8 cellular contexts compared by ENCODE assay signal in the genomic region with DNA sequence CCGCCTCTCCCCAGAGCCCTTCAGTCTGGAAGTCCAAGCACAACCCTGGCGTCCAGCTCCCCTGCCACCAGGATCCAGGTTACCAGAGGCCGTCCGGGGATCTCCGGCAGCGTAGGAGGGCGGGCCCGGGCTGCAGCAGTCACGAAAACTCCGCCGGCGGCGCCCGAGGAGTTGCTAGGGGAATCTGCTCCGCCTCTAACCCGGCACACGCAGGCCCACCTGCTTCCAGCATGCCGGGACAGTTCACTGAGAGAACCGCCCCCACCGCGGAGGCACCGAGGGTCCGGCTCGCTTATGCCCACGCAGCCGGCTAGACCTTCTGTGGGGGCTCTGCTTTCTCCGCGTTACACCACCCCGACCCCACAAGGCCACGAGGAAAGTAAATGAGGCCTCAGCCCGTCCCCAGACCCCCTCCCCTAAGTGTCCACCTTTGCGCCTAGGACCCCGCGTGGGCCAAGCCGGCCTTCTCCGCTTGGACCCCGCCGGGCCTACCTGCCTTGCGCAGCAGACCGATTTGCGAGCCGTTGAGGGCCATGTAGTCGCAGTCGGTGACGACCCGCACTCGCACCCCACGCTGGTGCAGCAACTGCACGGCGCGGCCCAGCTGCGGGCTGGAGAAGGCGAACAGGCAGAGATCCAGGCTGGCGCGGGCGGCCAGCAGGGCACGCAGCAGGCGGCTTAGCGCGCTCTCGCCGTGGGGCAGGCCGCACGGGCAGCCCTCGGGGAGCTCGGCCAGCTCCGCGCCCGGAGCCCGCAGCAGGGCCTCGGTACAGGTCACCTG. TPM values are rescaled to one million over a fixed set of nuclear protein-coding genes. Genes with fewer than 3 reads are reported as not detected.
DNase-seq lines count a peak whose midpoint lies in the region; ATAC-seq lines count a peak whose summit lies in the region.

No MANE protein-coding gene starts in this region.

- in situ Hi-C loops in Caki2 (cut with HindIII; ENCODE audit: low pct_unique_long_range_greater_than_20kb, low sequenced_read_pairs), result no loop called here

- peak; percentile 22 for ATAC-seq in GM21717 (IDR thresholded peaks at IDR 0.05; ENCODE audit: unreplicated experiment)

- peak overlapping the region; percentile 52 to 58 for H3K4me3 ChIP-seq in muscle layer of colon (ENCODE audit: low read depth in 1 of 2, low read length in 2 of 2)
- peak overlapping the region; percentile 80 to 84 for H3K4me3 ChIP-seq in stomach smooth muscle (ENCODE audit: low read length in 2 of 2)

- H3K27ac ChIP-seq in muscle layer of colon (ENCODE audit: low read depth, low read length), result peak overlapping the region; percentile 98
- peak overlapping the region; percentile 88 for H3K27ac ChIP-seq in stomach smooth muscle (ENCODE audit: low read length)

- H3K27me3 ChIP-seq in muscle layer of colon (ENCODE audit: control insufficient read depth in 1 of 2, insufficient read depth in 2 of 2, low read length in 2 of 2) (no peaks in the 10 kb centered on the region), stomach smooth muscle (ENCODE audit: control insufficient read depth in 1 of 2, insufficient read depth in 2 of 2, low read length in 2 of 2) (no peaks in the 10 kb centered on the region)

- no peaks in the 10 kb centered on the region for H3K9me3 ChIP-seq in muscle layer of colon (ENCODE audit: low read length)
- H3K9me3 ChIP-seq in stomach smooth muscle (ENCODE audit: control insufficient read depth in 2 of 2, low read length in 2 of 2), result no peaks in the 10 kb centered on the region

- H3K9ac ChIP-seq in muscle layer of colon (ENCODE audit: low read length), result peak overlapping the region; percentile 49
- H3K9ac ChIP-seq in stomach smooth muscle (ENCODE audit: low read length in 2 of 2), result peak overlapping the region; percentile 68 to 74

- peak; percentile 41 for DNase-seq in Caki2 (ENCODE audit: low read depth)
- DNase-seq in NCI-H1105 (lab: John Stamatoyannopoulos, UW), result peak; percentile 57
- peak; percentile 78 for DNase-seq in activated CD4-positive, alpha-beta T cell treated with anti-CD3 and anti-CD28 coated beads for 48 hours
- peak; percentile 34 for DNase-seq in dedifferentiated amniotic fluid mesenchymal stem cell (ENCODE audit: extremely low spot score)
- no peak for DNase-seq in NCI-H1930 (lab: John Stamatoyannopoulos, UW)

- H3K36me3 ChIP-seq in muscle layer of colon (ENCODE audit: insufficient read depth, low read length) (peaks cover 11% of the 10 kb centered on the region), stomach smooth muscle (ENCODE audit: control insufficient read depth in 2 of 2, insufficient read depth in 2 of 2, low read length in 2 of 2) (peaks cover 3 to 4% of the 10 kb centered on the region in 2 donors)

- H3K4me1 ChIP-seq in muscle layer of colon (ENCODE audit: insufficient read depth, low read length) (peaks cover 53% of the 10 kb centered on the region), stomach smooth muscle (ENCODE audit: control insufficient read depth, insufficient read depth, low read length) (peaks cover 65% of the 10 kb centered on the region)

RNA-seq across cellular contexts. Expression of gene PLD6, which starts 0.6 kb away (rescaled TPM):
- 4.7 and 5.5 TPM in 2 replicates for total RNA-seq in Caki2 (2014; rRNA removed; shearing (Covaris generic); ENCODE audit: low replicate concordance)

RNA-seq across cellular contexts. Expression of gene FLCN, which starts 31.4 kb away (rescaled TPM):
- 27.7 and 62.3 TPM in 2 replicates for total RNA-seq in Caki2 (2014; rRNA removed; shearing (Covaris generic); ENCODE audit: low replicate concordance)

Comparison
In these comparisons a context has a peak if more than half of its experiments do, and no peak if none do; other contexts are left out.
1. DNase-seq: peak in Caki2 (single experiment), NCI-H1105 (single experiment), activated CD4-positive, alpha-beta T cell treated with anti-CD3 and anti-CD28 coated beads for 48 hours (single experiment) and dedifferentiated amniotic fluid mesenchymal stem cell (single experiment); none in NCI-H1930 (0 of 2).